ENCODE assay signal across 26 cellular contexts in the genomic region with DNA sequence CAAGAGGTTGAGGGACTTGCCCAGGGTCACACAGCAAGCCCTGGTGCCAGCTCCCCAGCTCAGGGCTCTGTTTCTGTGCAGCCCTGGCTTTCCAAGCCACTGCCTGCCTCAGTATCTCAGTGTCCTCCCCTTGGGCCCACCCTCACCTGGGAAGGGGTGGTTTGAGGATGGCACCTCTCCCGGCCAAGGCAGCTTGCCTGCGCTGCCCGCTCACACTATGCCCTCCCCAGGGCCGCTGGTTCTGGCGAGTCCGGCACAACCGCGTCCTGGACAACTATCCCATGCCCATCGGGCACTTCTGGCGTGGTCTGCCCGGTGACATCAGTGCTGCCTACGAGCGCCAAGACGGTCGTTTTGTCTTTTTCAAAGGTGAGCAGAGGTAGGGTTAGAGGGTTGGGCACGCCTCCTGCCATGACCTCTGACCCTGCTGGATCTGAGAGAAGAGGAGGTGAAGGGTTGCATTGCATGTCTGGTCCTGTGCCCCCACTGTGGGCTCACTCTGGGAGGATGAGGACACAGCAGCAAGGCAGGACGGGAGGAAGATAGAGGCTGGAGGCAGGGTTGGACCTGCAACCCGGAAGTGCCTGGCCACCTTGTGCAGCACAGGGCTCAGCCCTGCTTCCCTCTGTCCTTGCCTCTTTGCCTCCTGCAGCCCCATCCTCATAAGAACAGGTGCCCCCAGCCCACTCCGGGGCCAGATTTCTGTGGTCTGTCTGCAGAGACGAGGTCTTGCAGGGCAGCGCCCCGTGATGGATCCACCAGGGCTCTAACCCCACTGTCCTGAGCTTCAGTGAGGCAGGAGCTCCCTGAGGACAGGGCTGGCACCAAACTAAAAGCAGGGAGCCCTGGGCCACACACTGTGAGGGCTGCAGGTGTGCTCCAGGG.
"Had no signal": no experiment of that assay in that cellular context is flagged by ENCODE, and none has a peak within 500 bp of the region (broad histone marks: within the 10 kb centered on the region; RNA-seq: fewer than 3 reads in every experiment).

No MANE protein-coding gene starts in this region.

- FAIRE-seq: endometrium had no signal

- H3K4me3 ChIP-seq: dorsolateral prefrontal cortex, esophagus squamous epithelium, gastroesophageal sphincter, left lung, lower lobe of right lung, neural progenitor cell, psoas muscle, spleen, testis, tibial nerve had no signal

- ATAC-seq: gastroesophageal sphincter, left lung, lower lobe of right lung, natural killer cell, psoas muscle, sciatic nerve had no signal

- H2AFZ ChIP-seq: neural progenitor cell, parathyroid adenoma had no signal

- H3K4me1 ChIP-seq: gastroesophageal sphincter, parathyroid adenoma, psoas muscle had no signal

- H3K4me2 ChIP-seq: neural progenitor cell had no signal

- H3K36me3 ChIP-seq: neural progenitor cell had no signal

- H3K27me3 ChIP-seq: dorsolateral prefrontal cortex, esophagus squamous epithelium, gastroesophageal sphincter, left lung, neural progenitor cell, spleen, testis, tibial nerve had no signal

- DNase-seq: cortex of kidney; dorsolateral prefrontal cortex; effector memory CD4-positive, alpha-beta T cell; esophagus squamous epithelium; foreskin fibroblast; glutamatergic neuron; islet precursor cell; lower lobe of right lung; natural killer cell; occipital lobe; psoas muscle; retina; spleen; stimulated activated CD4-positive, alpha-beta T cell treated with anti-CD3 and anti-CD28 coated beads, Interleukin-15, amount 100 ng/mL, for 24 hours; stimulated activated CD4-positive, alpha-beta T cell treated with anti-CD3 and anti-CD28 coated beads, Interleukin-1b, Interleukin-23, amount 100 ng/mL, for 48 hours; stimulated activated CD4-positive, alpha-beta T cell treated with anti-CD3 and anti-CD28 coated beads, Interleukin-4, amount 100 ng/mL, for 24 hours; stimulated activated naive CD8-positive, alpha-beta T cell treated with anti-CD3 and anti-CD28 coated beads, Interleukin-15, amount 100 ng/mL, for 72 hours; testis had no signal

- H3K9me3 ChIP-seq: esophagus squamous epithelium, gastroesophageal sphincter, left lung, lower lobe of right lung, psoas muscle, spleen, testis, tibial nerve had no signal

- H3K27ac ChIP-seq: dorsolateral prefrontal cortex, epithelial cell of prostate, esophagus squamous epithelium, gastroesophageal sphincter, left lung, lower lobe of right lung, neural progenitor cell, parathyroid adenoma, psoas muscle, testis had no signal

- H3K79me2 ChIP-seq: parathyroid adenoma had no signal

- H3K9ac ChIP-seq: neural progenitor cell, parathyroid adenoma had no signal
